In the genomic region with DNA sequence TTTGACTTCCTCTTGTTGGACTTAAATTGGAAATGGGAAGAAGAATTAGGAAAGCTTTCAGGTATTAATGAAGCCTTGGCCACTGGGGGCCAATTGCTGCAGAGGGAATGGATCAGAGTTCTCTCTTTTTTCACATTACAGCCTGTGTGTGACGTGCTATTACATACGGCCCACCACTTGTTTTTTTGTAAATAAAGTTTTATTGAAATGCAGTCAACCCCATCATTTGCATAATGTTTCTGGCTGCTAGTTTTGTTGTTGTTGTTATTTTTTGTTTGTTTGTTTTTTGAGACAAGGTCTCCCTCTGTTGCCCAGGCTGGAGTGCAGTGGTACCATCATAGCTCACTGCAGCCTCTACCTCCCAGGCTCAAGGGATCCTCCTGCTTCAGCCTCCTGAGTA, we compare ENCODE assay signal across 23 cellular contexts.
"Had no signal": no experiment of that assay in that cellular context is flagged by ENCODE, and none has a peak within 500 bp of the region (broad histone marks: within the 10 kb centered on the region; RNA-seq: fewer than 3 reads in every experiment).

No MANE protein-coding gene starts in this region.

- H3K9me3 ChIP-seq: Peyer's patch, SJCRH30 had no signal

- ATAC-seq: Right ventricle myocardium inferior, SK-N-SH treated with all-trans-retinoic acid at 6 μM for 48 hours had no signal

- H3K4me1 ChIP-seq: Peyer's patch, SJCRH30 had no signal

- DNase-seq: KBM-7, MV-4-11, NCI-H1048, NCI-H1105 treated with DMSO at 0.1 percent for 48 hours, NCI-H1417 treated with DMSO at 0.1 percent for 48 hours, NCI-H146, NCI-H1694 treated with DMSO at 0.1 percent for 48 hours, NCI-H1930, NCI-H2081, NCI-H2171, NCI-H226, NCI-H446, NCI-H510A, NCI-H524 treated with DMSO at 0.1 percent for 48 hours, NCI-H69, NCI-H774, PC-9, Peyer's patch, SHP77 treated with DMSO at 0.1 percent for 48 hours, SJCRH30 had no signal

- H3K4me2 ChIP-seq: PC-9 had no signal

- H2AFZ ChIP-seq: PC-9 had no signal

- H3K27me3 ChIP-seq: Peyer's patch, SJCRH30 had no signal

- H3K36me3 Mint-ChIP-seq: IgD-negative memory B cell had no signal

- H3K36me3 ChIP-seq: Peyer's patch, SJCRH30 had no signal

- H3K4me3 ChIP-seq: PC-9, Peyer's patch, SJCRH30 had no signal

- H3K27me3 Mint-ChIP-seq: IgD-negative memory B cell had no signal

- H3K4me1 Mint-ChIP-seq: IgD-negative memory B cell had no signal

- H3K4me3 Mint-ChIP-seq: IgD-negative memory B cell had no signal

- H3K27ac ChIP-seq: PC-9, Peyer's patch, SJCRH30 had no signal
